In genomic region chr6:132490024-132490423, GRCh38 we compare ENCODE assay signal across 11 cellular contexts. TPM values are rescaled to one million over a fixed set of nuclear protein-coding genes. Genes with fewer than 3 reads are reported as not detected.
DNase-seq lines count a peak whose midpoint lies in the region; ATAC-seq and TF ChIP-seq lines count a peak whose summit lies in the region.
"Had no signal": no experiment of that assay in that cellular context is flagged by ENCODE, and none has a peak within 500 bp of the region (broad histone marks: within the 10 kb centered on the region; RNA-seq: fewer than 3 reads in every experiment).

No MANE protein-coding gene starts in this region.

- peak overlapping the region; percentile 4; the same call in 1 of the 2 replicates for H2AFZ ChIP-seq in OCI-LY1 (ENCODE audit: low read length)

- H3K27ac ChIP-seq in OCI-LY1 (ENCODE audit: low read depth, low read length, poor library complexity, severe bottlenecking) (peak overlapping the region; percentile 80), lower lobe of right lung (peak overlapping the region; percentile 42)
- H3K27ac ChIP-seq: pancreas had no signal

- H3F3A ChIP-seq in OCI-LY1 (ENCODE audit: insufficient read depth, low read length), result no peaks in the 10 kb centered on the region

- H3K4me3 ChIP-seq in BJ (ENCODE audit: low read depth, low read length) (no peak overlapping the region), OCI-LY1 (ENCODE audit: low read depth, low read length, poor library complexity, severe bottlenecking) (peak overlapping the region; percentile 53), lower lobe of right lung (no peak overlapping the region)
- H3K4me3 ChIP-seq: pancreas had no signal

- no peaks in the 10 kb centered on the region for H3K27me3 Mint-ChIP-seq in activated T-helper 1 cell treated with anti-CD3 and anti-CD28 coated beads, Interleukin-12 subunit alpha, Interleukin-12 subunit beta, Interleukin-2, Interleukin-4 antibody, amounts not matched to agents 30 ng/mL and 10 ng/mL and 1 ng/mL, durations not matched to agents 14 hours and 24 hours and 36 hours (ENCODE audit: insufficient read depth)

- ATAC-seq in GM21447 (IDR thresholded peaks at IDR 0.05; ENCODE audit: unreplicated experiment) (peak; percentile 38), lower lobe of right lung (peak; percentile 37 to 61)

- peak overlapping the region; percentile 67 for H3K9ac ChIP-seq in OCI-LY1 (ENCODE audit: low read length)

- H3K9me3 Mint-ChIP-seq in activated T-helper 1 cell treated with anti-CD3 and anti-CD28 coated beads, Interleukin-12 subunit alpha, Interleukin-12 subunit beta, Interleukin-2, Interleukin-4 antibody, amounts not matched to agents 30 ng/mL and 10 ng/mL and 1 ng/mL, durations not matched to agents 14 hours and 24 hours and 36 hours, result no peaks in the 10 kb centered on the region

- POLR2A ChIA-PET in BJ (lab: Charles Lee), result interaction anchor here (0.6 kb wide), 1 partner anchor 1463 kb away, joined by 4 read pairs; the partner anchor contains the start of gene TBPL1

- H3K27ac Mint-ChIP-seq in activated T-helper 1 cell treated with anti-CD3 and anti-CD28 coated beads, Interleukin-12 subunit alpha, Interleukin-12 subunit beta, Interleukin-2, Interleukin-4 antibody, amounts not matched to agents 30 ng/mL and 10 ng/mL and 1 ng/mL, durations not matched to agents 14 hours and 24 hours and 36 hours, result no peak overlapping the region

- H3K4me1 Mint-ChIP-seq in activated T-helper 1 cell treated with anti-CD3 and anti-CD28 coated beads, Interleukin-12 subunit alpha, Interleukin-12 subunit beta, Interleukin-2, Interleukin-4 antibody, amounts not matched to agents 30 ng/mL and 10 ng/mL and 1 ng/mL, durations not matched to agents 14 hours and 24 hours and 36 hours (ENCODE audit: low read depth), result peaks cover 14% of the 10 kb centered on the region

- CTCF ChIA-PET in BJ (lab: Yijun Ruan, JAX), result interaction anchor here (1.0 to 1.7 kb wide), 3 partner anchors 189 to 210 kb away, joined by 4 to 14 read pairs (median 13); no protein-coding TSS in a partner anchor

- peak overlapping the region; percentile 74 for H3K4me2 ChIP-seq in OCI-LY1 (ENCODE audit: low read length)

- TF ChIP-seq CTCF in BJ (IDR thresholded peaks at IDR 0.05; ENCODE audit: insufficient read depth, low read depth, low read length) (no peak), OCI-LY1 (IDR thresholded peaks at IDR 0.05; ENCODE audit: low read length) (no peak), lower lobe of right lung (IDR thresholded peaks at IDR 0.05) (no peak)

- peaks cover 56% of the 10 kb centered on the region for H3K79me2 ChIP-seq in OCI-LY1 (ENCODE audit: insufficient read depth, low read length)

- no peaks in the 10 kb centered on the region for H4K20me1 ChIP-seq in OCI-LY1 (ENCODE audit: insufficient read depth, low read length)

- H3K36me3 ChIP-seq in BJ (ENCODE audit: control insufficient read depth, insufficient read depth, low read length) (no peaks in the 10 kb centered on the region; the same call in 1 of the 2 replicates), OCI-LY1 (ENCODE audit: insufficient read depth, low read length) (peaks cover 64% of the 10 kb centered on the region), lower lobe of right lung (no peaks in the 10 kb centered on the region)
- H3K36me3 ChIP-seq: pancreas had no signal

- H3K27me3 ChIP-seq in BJ (ENCODE audit: control insufficient read depth, insufficient read depth, low read length) (no peaks in the 10 kb centered on the region), OCI-LY1 (ENCODE audit: insufficient read depth, low read length) (no peaks in the 10 kb centered on the region), lower lobe of right lung (ENCODE audit: low read depth) (no peaks in the 10 kb centered on the region)
- H3K27me3 ChIP-seq: pancreas had no signal

- peaks cover 8% of the 10 kb centered on the region for H3K36me3 Mint-ChIP-seq in activated T-helper 1 cell treated with anti-CD3 and anti-CD28 coated beads, Interleukin-12 subunit alpha, Interleukin-12 subunit beta, Interleukin-2, Interleukin-4 antibody, amounts not matched to agents 30 ng/mL and 10 ng/mL and 1 ng/mL, durations not matched to agents 14 hours and 24 hours and 36 hours (ENCODE audit: low read depth)

- H3K4me1 ChIP-seq in OCI-LY1 (ENCODE audit: insufficient read depth, low read length, severe bottlenecking), result peaks cover 55% of the 10 kb centered on the region
- peaks cover 36% of the 10 kb centered on the region for H3K4me1 ChIP-seq in lower lobe of right lung
- H3K4me1 ChIP-seq: pancreas had no signal

- intact Hi-C loops in lower lobe of right lung (cut with DNase I), result no loop called here
- intact Hi-C loops in activated T-helper 1 cell treated with anti-CD3 and anti-CD28 coated beads, Interleukin-12 subunit alpha, Interleukin-12 subunit beta, Interleukin-2, Interleukin-4 antibody, amounts not matched to agents 30 ng/mL and 10 ng/mL and 1 ng/mL, durations not matched to agents 14 hours and 24 hours and 36 hours (cut with micrococcal nuclease), result no loop called here

- DNase-seq in BJ (ENCODE audit: low read depth), result peak; percentile 12
- no peak for DNase-seq in lower lobe of right lung
- DNase-seq in activated T-helper 1 cell treated with anti-CD3 and anti-CD28 coated beads, Interleukin-12 subunit alpha, Interleukin-12 subunit beta, Interleukin-2, Interleukin-4 antibody, amounts not matched to agents 30 ng/mL and 10 ng/mL and 1 ng/mL, durations not matched to agents 14 hours and 24 hours and 36 hours (ENCODE audit: low spot score), result no peak
- no peak for DNase-seq in NCI-H82 (lab: John Stamatoyannopoulos, UW)
- no peak for DNase-seq in NCI-H2227 treated with DMSO at 0.1 percent for 48 hours (lab: John Stamatoyannopoulos, UW)
- DNase-seq in 8988T, result no peak
- DNase-seq: COR-L47, NCI-H748 treated with DMSO at 0.1 percent for 48 hours, pancreas had no signal

- H3K9me3 ChIP-seq in OCI-LY1 (ENCODE audit: low read length) (0 out of 2 replicates have a peak, but pooled peaks cover 6% of the 10 kb centered on the region), lower lobe of right lung (no peaks in the 10 kb centered on the region)
- H3K9me3 ChIP-seq: pancreas had no signal

- no peaks in the 10 kb centered on the region for H3K9me2 ChIP-seq in OCI-LY1 (ENCODE audit: low read depth, low read length)

- H3K4me3 Mint-ChIP-seq in activated T-helper 1 cell treated with anti-CD3 and anti-CD28 coated beads, Interleukin-12 subunit alpha, Interleukin-12 subunit beta, Interleukin-2, Interleukin-4 antibody, amounts not matched to agents 30 ng/mL and 10 ng/mL and 1 ng/mL, durations not matched to agents 14 hours and 24 hours and 36 hours, result no peak overlapping the region

RNA-seq across cellular contexts. Expression of gene STX7, which starts 22.9 kb away (rescaled TPM):
- polyA plus RNA-seq in BJ (2011; rRNA removed), result 31.0 and 51.2 TPM in 2 replicates
- polyA minus RNA-seq in BJ (2011; rRNA and poly(A)+ RNA removed), result 23.0 and 26.2 TPM in 2 replicates
- total RNA-seq in lower lobe of right lung, result 97.2 TPM
- 17.3 and 17.5 TPM in 2 replicates for total RNA-seq in activated T-helper 1 cell treated with anti-CD3 and anti-CD28 coated beads, Interleukin-12 subunit alpha, Interleukin-12 subunit beta, Interleukin-2, Interleukin-4 antibody, amounts not matched to agents 30 ng/mL and 10 ng/mL and 1 ng/mL, durations not matched to agents 14 hours and 24 hours and 36 hours

RNA-seq across cellular contexts. Expression of gene TAAR9, which starts 48.1 kb away (rescaled TPM):
- polyA plus RNA-seq in BJ (2011; rRNA removed), result not detected in 2 replicates
- not detected in 2 replicates for polyA minus RNA-seq in BJ (2011; rRNA and poly(A)+ RNA removed)
- not detected for total RNA-seq in lower lobe of right lung
- not detected in 2 replicates for total RNA-seq in activated T-helper 1 cell treated with anti-CD3 and anti-CD28 coated beads, Interleukin-12 subunit alpha, Interleukin-12 subunit beta, Interleukin-2, Interleukin-4 antibody, amounts not matched to agents 30 ng/mL and 10 ng/mL and 1 ng/mL, durations not matched to agents 14 hours and 24 hours and 36 hours
- total RNA-seq: pancreas had no signal
- polyA plus RNA-seq: pancreas had no signal
